Comparison of ENCODE assay signal across 26 cellular contexts in the genomic region with DNA sequence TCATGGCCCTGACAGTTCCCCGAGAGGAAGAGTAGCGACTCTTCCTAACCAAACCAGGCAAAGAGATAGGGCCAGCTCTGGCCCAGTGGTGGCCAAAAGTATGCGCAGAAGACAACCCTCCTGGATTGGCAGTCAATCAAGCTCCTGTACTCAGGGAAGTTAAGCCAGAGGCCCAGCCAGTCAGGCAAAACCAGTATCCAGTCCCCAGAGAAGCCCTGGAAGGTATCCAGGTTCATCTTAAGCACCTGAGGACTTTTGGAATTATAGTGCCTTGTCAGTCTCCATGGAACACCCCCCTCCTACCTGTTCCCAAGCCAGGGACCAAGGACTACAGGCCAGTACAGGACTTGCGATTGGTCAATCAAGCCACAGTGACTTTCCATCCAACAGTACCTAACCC.
"Had no signal": no experiment of that assay in that cellular context is flagged by ENCODE, and none has a peak within 500 bp of the region (broad histone marks: within the 10 kb centered on the region; RNA-seq: fewer than 3 reads in every experiment).

No MANE protein-coding gene starts in this region.

- H3K4me3 ChIP-seq: stomach, suprapubic skin, testis, thoracic aorta, tibial artery, tibial nerve, transverse colon, upper lobe of left lung, upper lobe of right lung, uterus, vagina had no signal

- ATAC-seq: stimulated activated effector memory CD8-positive, alpha-beta T cell treated with anti-CD3 and anti-CD28 coated beads, Interleukin-12 subunit alpha, Interleukin-12 subunit beta, amount 100 ng/mL, for 72 hours; stimulated activated memory B cell treated with anti-CD40 and anti-IgM and Interleukin-4, amounts not matched to agents 10 μg/mL and 1 μg/mL and 100 μg/mL, for 72 hours; stimulated activated naive B cell treated with anti-CD40 and anti-IgM and Interleukin-4, amounts not matched to agents 10 μg/mL and 1 μg/mL and 100 μg/mL, for 72 hours; stimulated activated naive CD8-positive, alpha-beta T cell treated with anti-CD3 and anti-CD28 coated beads, Interleukin-15, amount 100 ng/mL, for 72 hours; stimulated activated naive CD8-positive, alpha-beta T cell treated with anti-CD3 and anti-CD28 coated beads, Interleukin-15, Interleukin-2, amounts not matched to agents 100 U/mL and 50 U/mL, for 24 hours; upper lobe of right lung had no signal

- H3K27me3 ChIP-seq: stomach, suprapubic skin, testis, tibial artery, tibial nerve, transverse colon, upper lobe of left lung, upper lobe of right lung, uterus, vagina had no signal

- FAIRE-seq: urothelium cell line had no signal

- DNase-seq: stimulated activated CD4-positive, alpha-beta T cell treated with anti-CD3 and anti-CD28 coated beads, Interleukin-2, amount 100 ng/mL, for 48 hours; stimulated activated CD4-positive, alpha-beta T cell treated with anti-CD3 and anti-CD28 coated beads, Interleukin-4, amount 100 ng/mL, for 1 hour; stimulated activated CD4-positive, alpha-beta T cell treated with anti-CD3 and anti-CD28 coated beads, Interleukin-4, amount 100 ng/mL, for 24 hours; stimulated activated CD4-positive, alpha-beta T cell treated with anti-CD3 and anti-CD28 coated beads, Interleukin-4, amount 100 ng/mL, for 4 hours; stimulated activated CD8-positive, alpha-beta memory T cell treated with anti-CD3 and anti-CD28 coated beads, Interleukin-4, amount 100 ng/mL, for 48 hours; stimulated activated naive B cell treated with anti-CD40 and anti-IgM and Interleukin-4, amounts not matched to agents 10 μg/mL and 1 μg/mL and 100 μg/mL, for 72 hours; stimulated activated naive CD4-positive, alpha-beta T cell; stimulated activated naive CD4-positive, alpha-beta T cell treated with Interleukin-2 at 50 U/mL for 16 hours; stimulated activated naive CD8-positive, alpha-beta T cell treated with anti-CD3 and anti-CD28 coated beads, Interleukin-15, amount 100 ng/mL, for 72 hours; stimulated activated naive CD8-positive, alpha-beta T cell treated with anti-CD3 and anti-CD28 coated beads, Interleukin-15, Interleukin-2, amounts not matched to agents 100 U/mL and 50 U/mL, for 24 hours; stomach; substantia nigra; testis; tibial artery; transverse colon; trophoblast cell; upper lobe of right lung; uterus had no signal

- H3K36me3 ChIP-seq: thoracic aorta, upper lobe of left lung, upper lobe of right lung, uterus had no signal

- H3K9me3 ChIP-seq: testis had no signal

- H3K4me1 ChIP-seq: stomach, suprapubic skin, testis, tibial artery, tibial nerve, transverse colon, upper lobe of left lung, upper lobe of right lung, uterus, vagina had no signal

- H3K27ac ChIP-seq: stomach, suprapubic skin, testis, thoracic aorta, tibial artery, tibial nerve, transverse colon, upper lobe of left lung, upper lobe of right lung, uterus, vagina had no signal
